ENCODE assay signal across 1 cellular context in genomic region chr14:23237772-23238594, GRCh38.
TF ChIP-seq lines count a peak whose summit lies in the region.

A gene with protein sequence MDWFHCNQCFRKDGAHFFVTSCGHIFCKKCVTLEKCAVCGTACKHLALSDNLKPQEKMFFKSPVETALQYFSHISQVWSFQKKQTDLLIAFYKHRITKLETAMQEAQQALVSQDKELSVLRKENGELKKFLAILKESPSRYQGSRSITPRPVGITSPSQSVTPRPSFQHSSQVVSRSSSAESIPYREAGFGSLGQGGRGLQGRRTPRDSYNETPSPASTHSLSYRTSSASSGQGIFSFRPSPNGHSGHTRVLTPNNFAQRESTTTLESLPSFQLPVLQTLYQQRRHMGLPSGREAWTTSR (plus strand): TSS chr14:23237936. CDS start chr14:23240346, 2,410 bp downstream.

TF ChIP-seq in K562, 482 proteins besides CTCF, POLR2A, EP300 and RAD21 (continued from another document and continues in another):
- peak; percentile 65; the same call in 1 of the 2 replicates for TF ChIP-seq ARID4B (CRISPR knock-in tag; IDR thresholded peaks at IDR 0.05)
- TF ChIP-seq GABPB1 (CRISPR knock-in tag; IDR thresholded peaks at IDR 0.05): no peak
- TF ChIP-seq PPARD (CRISPR knock-in tag; IDR thresholded peaks at IDR 0.05): no peak
- TF ChIP-seq FOXK2 (conservative IDR thresholded peaks at IDR 0.05 in 1 of 2, IDR thresholded peaks at IDR 0.05 in 1 of 2; ENCODE audit: low read depth in 2 of 2): peak; percentile 55 to 75; a peak in 3 of 4 replicates
- TF ChIP-seq ZNF57 (CRISPR knock-in tag; IDR thresholded peaks at IDR 0.05): no peak
- TF ChIP-seq, protein P1, sequence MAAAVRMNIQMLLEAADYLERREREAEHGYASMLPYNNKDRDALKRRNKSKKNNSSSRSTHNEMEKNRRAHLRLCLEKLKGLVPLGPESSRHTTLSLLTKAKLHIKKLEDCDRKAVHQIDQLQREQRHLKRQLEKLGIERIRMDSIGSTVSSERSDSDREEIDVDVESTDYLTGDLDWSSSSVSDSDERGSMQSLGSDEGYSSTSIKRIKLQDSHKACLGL (CRISPR knock-in tag; IDR thresholded peaks at IDR 0.05; ENCODE audit: borderline replicate concordance, poor library complexity, severe bottlenecking): no peak
- peak; percentile 96 for TF ChIP-seq EGR1 (conservative IDR thresholded peaks at IDR 0.05)
- no peak for TF ChIP-seq ZNF717 (CRISPR knock-in tag; IDR thresholded peaks at IDR 0.05)
- TF ChIP-seq TEAD1 (CRISPR knock-in tag; IDR thresholded peaks at IDR 0.05): 0 out of 4 replicates have a peak, but pooled peaks of 1 of the 2 experiments have one; percentile 55
- TF ChIP-seq MXI1 (IDR thresholded peaks at IDR 0.05; ENCODE audit: low read depth, low read length): no peak
- no peak for TF ChIP-seq MTA2 (IDR thresholded peaks at IDR 0.05; ENCODE audit: low read depth)
- TF ChIP-seq, protein P2, sequence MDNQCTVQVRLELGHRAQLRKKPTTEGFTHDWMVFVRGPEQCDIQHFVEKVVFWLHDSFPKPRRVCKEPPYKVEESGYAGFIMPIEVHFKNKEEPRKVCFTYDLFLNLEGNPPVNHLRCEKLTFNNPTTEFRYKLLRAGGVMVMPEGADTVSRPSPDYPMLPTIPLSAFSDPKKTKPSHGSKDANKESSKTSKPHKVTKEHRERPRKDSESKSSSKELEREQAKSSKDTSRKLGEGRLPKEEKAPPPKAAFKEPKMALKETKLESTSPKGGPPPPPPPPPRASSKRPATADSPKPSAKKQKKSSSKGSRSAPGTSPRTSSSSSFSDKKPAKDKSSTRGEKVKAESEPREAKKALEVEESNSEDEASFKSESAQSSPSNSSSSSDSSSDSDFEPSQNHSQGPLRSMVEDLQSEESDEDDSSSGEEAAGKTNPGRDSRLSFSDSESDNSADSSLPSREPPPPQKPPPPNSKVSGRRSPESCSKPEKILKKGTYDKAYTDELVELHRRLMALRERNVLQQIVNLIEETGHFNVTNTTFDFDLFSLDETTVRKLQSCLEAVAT (IDR thresholded peaks at IDR 0.05): peak in 1 of 2 experiments; percentile 20; a peak in 1 of 4 replicates
- no peak for TF ChIP-seq ZNF778 (CRISPR knock-in tag; IDR thresholded peaks at IDR 0.05)
- TF ChIP-seq ZNF561 (CRISPR knock-in tag; conservative IDR thresholded peaks at IDR 0.05): no peak
- TF ChIP-seq, protein P3, sequence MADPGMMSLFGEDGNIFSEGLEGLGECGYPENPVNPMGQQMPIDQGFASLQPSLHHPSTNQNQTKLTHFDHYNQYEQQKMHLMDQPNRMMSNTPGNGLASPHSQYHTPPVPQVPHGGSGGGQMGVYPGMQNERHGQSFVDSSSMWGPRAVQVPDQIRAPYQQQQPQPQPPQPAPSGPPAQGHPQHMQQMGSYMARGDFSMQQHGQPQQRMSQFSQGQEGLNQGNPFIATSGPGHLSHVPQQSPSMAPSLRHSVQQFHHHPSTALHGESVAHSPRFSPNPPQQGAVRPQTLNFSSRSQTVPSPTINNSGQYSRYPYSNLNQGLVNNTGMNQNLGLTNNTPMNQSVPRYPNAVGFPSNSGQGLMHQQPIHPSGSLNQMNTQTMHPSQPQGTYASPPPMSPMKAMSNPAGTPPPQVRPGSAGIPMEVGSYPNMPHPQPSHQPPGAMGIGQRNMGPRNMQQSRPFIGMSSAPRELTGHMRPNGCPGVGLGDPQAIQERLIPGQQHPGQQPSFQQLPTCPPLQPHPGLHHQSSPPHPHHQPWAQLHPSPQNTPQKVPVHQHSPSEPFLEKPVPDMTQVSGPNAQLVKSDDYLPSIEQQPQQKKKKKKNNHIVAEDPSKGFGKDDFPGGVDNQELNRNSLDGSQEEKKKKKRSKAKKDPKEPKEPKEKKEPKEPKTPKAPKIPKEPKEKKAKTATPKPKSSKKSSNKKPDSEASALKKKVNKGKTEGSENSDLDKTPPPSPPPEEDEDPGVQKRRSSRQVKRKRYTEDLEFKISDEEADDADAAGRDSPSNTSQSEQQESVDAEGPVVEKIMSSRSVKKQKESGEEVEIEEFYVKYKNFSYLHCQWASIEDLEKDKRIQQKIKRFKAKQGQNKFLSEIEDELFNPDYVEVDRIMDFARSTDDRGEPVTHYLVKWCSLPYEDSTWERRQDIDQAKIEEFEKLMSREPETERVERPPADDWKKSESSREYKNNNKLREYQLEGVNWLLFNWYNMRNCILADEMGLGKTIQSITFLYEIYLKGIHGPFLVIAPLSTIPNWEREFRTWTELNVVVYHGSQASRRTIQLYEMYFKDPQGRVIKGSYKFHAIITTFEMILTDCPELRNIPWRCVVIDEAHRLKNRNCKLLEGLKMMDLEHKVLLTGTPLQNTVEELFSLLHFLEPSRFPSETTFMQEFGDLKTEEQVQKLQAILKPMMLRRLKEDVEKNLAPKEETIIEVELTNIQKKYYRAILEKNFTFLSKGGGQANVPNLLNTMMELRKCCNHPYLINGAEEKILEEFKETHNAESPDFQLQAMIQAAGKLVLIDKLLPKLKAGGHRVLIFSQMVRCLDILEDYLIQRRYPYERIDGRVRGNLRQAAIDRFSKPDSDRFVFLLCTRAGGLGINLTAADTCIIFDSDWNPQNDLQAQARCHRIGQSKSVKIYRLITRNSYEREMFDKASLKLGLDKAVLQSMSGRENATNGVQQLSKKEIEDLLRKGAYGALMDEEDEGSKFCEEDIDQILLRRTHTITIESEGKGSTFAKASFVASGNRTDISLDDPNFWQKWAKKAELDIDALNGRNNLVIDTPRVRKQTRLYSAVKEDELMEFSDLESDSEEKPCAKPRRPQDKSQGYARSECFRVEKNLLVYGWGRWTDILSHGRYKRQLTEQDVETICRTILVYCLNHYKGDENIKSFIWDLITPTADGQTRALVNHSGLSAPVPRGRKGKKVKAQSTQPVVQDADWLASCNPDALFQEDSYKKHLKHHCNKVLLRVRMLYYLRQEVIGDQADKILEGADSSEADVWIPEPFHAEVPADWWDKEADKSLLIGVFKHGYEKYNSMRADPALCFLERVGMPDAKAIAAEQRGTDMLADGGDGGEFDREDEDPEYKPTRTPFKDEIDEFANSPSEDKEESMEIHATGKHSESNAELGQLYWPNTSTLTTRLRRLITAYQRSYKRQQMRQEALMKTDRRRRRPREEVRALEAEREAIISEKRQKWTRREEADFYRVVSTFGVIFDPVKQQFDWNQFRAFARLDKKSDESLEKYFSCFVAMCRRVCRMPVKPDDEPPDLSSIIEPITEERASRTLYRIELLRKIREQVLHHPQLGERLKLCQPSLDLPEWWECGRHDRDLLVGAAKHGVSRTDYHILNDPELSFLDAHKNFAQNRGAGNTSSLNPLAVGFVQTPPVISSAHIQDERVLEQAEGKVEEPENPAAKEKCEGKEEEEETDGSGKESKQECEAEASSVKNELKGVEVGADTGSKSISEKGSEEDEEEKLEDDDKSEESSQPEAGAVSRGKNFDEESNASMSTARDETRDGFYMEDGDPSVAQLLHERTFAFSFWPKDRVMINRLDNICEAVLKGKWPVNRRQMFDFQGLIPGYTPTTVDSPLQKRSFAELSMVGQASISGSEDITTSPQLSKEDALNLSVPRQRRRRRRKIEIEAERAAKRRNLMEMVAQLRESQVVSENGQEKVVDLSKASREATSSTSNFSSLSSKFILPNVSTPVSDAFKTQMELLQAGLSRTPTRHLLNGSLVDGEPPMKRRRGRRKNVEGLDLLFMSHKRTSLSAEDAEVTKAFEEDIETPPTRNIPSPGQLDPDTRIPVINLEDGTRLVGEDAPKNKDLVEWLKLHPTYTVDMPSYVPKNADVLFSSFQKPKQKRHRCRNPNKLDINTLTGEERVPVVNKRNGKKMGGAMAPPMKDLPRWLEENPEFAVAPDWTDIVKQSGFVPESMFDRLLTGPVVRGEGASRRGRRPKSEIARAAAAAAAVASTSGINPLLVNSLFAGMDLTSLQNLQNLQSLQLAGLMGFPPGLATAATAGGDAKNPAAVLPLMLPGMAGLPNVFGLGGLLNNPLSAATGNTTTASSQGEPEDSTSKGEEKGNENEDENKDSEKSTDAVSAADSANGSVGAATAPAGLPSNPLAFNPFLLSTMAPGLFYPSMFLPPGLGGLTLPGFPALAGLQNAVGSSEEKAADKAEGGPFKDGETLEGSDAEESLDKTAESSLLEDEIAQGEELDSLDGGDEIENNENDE (IDR thresholded peaks at IDR 0.05; ENCODE audit: low read depth, low read length): no peak
- 0 out of 2 replicates have a peak, but pooled peaks have one; percentile 67 for TF ChIP-seq E2F3 (CRISPR knock-in tag; IDR thresholded peaks at IDR 0.05)
- TF ChIP-seq SMARCB1 (IDR thresholded peaks at IDR 0.05; ENCODE audit: insufficient read length, low read depth): no peak
- TF ChIP-seq TEAD4 (IDR thresholded peaks at IDR 0.05; ENCODE audit: low read length): peak; percentile 26; the same call in 1 of the 2 replicates
- TF ChIP-seq TEAD4 (CRISPR knock-in tag; IDR thresholded peaks at IDR 0.05; ENCODE audit: borderline replicate concordance): no peak
- no peak for TF ChIP-seq MCM7 (IDR thresholded peaks at IDR 0.05)
- TF ChIP-seq HNRNPLL (IDR thresholded peaks at IDR 0.05; ENCODE audit: low read depth, low read length, poor library complexity, severe bottlenecking): peak; percentile 11
- no peak for TF ChIP-seq ZNF165 (CRISPR knock-in tag; IDR thresholded peaks at IDR 0.05; ENCODE audit: borderline replicate concordance)
- TF ChIP-seq YY1 (IDR thresholded peaks at IDR 0.05; ENCODE audit: borderline replicate concordance in 1 of 3, control insufficient read depth in 1 of 3, extremely low read depth in 1 of 3, insufficient read depth in 3 of 3, insufficient read length in 1 of 3, insufficient replicate concordance in 2 of 3, low read depth in 1 of 3, low read length in 2 of 3): peak in 2 of 3 experiments; percentile 15 to 27
- TF ChIP-seq SFPQ (IDR thresholded peaks at IDR 0.05; ENCODE audit: low read depth, low read length): no peak
- TF ChIP-seq DACH1 (IDR thresholded peaks at IDR 0.05; ENCODE audit: partially characterized antibody): peak; percentile 87
- TF ChIP-seq TAF9B (IDR thresholded peaks at IDR 0.05; ENCODE audit: partially characterized antibody): no peak
- TF ChIP-seq L3MBTL2 (IDR thresholded peaks at IDR 0.05): peak; percentile 88
- TF ChIP-seq CXXC5 (CRISPR knock-in tag; IDR thresholded peaks at IDR 0.05): peak; percentile 74
- peak; percentile 97 for TF ChIP-seq E2F8 (IDR thresholded peaks at IDR 0.05; ENCODE audit: low read depth, partially characterized antibody)
- TF ChIP-seq ZNF224 (CRISPR knock-in tag; IDR thresholded peaks at IDR 0.05): no peak
- TF ChIP-seq RBFOX2 (IDR thresholded peaks at IDR 0.05; ENCODE audit: low read depth, low read length): peak; percentile 68
- TF ChIP-seq MCM3 (IDR thresholded peaks at IDR 0.05): no peak
